22 cellular contexts compared by ENCODE assay signal in genomic region chr17:58086953-58087352, GRCh38. TPM values are rescaled to one million over a fixed set of nuclear protein-coding genes. Genes with fewer than 3 reads are reported as not detected.
DNase-seq lines count a peak whose midpoint lies in the region; ATAC-seq and TF ChIP-seq lines count a peak whose summit lies in the region.
"Had no signal": no experiment of that assay in that cellular context is flagged by ENCODE, and none has a peak within 500 bp of the region (broad histone marks: within the 10 kb centered on the region; RNA-seq: fewer than 3 reads in every experiment).

No MANE protein-coding gene starts in this region.

- H3K9me2 ChIP-seq in Loucy (replicated peaks; ENCODE audit: low read depth, low read length): no peaks in the 10 kb centered on the region
- H3K9me2 ChIP-seq in OCI-LY7 (ENCODE audit: insufficient read depth, low read length): no peaks in the 10 kb centered on the region

- peaks cover 60% of the 10 kb centered on the region for H3K4me1 Mint-ChIP-seq in activated T-cell treated with anti-CD3 and anti-CD28 coated beads, Interleukin-2, amount 50 U/mL, for 24 hours (ENCODE audit: low read depth)
- H3K4me1 Mint-ChIP-seq in osteocyte (ENCODE audit: unreplicated experiment): peaks cover 17% of the 10 kb centered on the region

- H3K27me3 ChIP-seq in Loucy (ENCODE audit: insufficient read depth, low read length, poor library complexity, severe bottlenecking) (peaks cover 3% of the 10 kb centered on the region), foreskin keratinocyte (no peaks in the 10 kb centered on the region)
- H3K27me3 ChIP-seq: MG63, neutrophil had no signal

- no peak overlapping the region for H3K4me3 Mint-ChIP-seq in activated T-cell treated with anti-CD3 and anti-CD28 coated beads, Interleukin-2, amount 50 U/mL, for 24 hours
- H3K4me3 Mint-ChIP-seq in osteocyte (ENCODE audit: unreplicated experiment): no peak overlapping the region

- H3K4me2 ChIP-seq in Loucy (ENCODE audit: low read depth, low read length, poor library complexity, severe bottlenecking): peak overlapping the region; percentile 93
- no peak overlapping the region for H3K4me2 ChIP-seq in OCI-LY7 (ENCODE audit: low read length)

- no peaks in the 10 kb centered on the region for H3K9me3 ChIP-seq in Loucy (ENCODE audit: insufficient read depth, low read depth, low read length)
- no peaks in the 10 kb centered on the region for H3K9me3 ChIP-seq in OCI-LY7 (ENCODE audit: low read length)
- H3K9me3 ChIP-seq: HAP-1, MG63, neutrophil had no signal

- H3K36me3 ChIP-seq in Loucy (ENCODE audit: insufficient read depth, low read length) (peaks cover 45% of the 10 kb centered on the region; the same call in 1 of the 2 replicates), OCI-LY7 (ENCODE audit: insufficient read depth, low read length) (peaks cover 72% of the 10 kb centered on the region)

- intact Hi-C loops in OCI-LY7 (cut with micrococcal nuclease; ENCODE audit: unreplicated experiment): no loop called here

- CTCF ChIA-PET in GM10248 (lab: Yijun Ruan, JAX): interaction anchor here (0.7 to 1.6 kb wide), 5 partner anchors 10 to 229 kb away, joined by 3 to 5 read pairs (median 4); no protein-coding TSS in a partner anchor
- CTCF ChIA-PET in OCI-LY7 (lab: Charles Lee; ENCODE audit: unreplicated experiment): no interaction called here

- POLR2A ChIA-PET in GM10248 (lab: Yijun Ruan, JAX) (no interaction called here), OCI-LY7 (lab: Charles Lee) (interaction anchor here (0.6 kb wide), 1 partner anchor 242 kb away, joined by 4 read pairs; no protein-coding TSS in a partner anchor)

- H3K4me1 ChIP-seq in Loucy (ENCODE audit: insufficient read depth, low read length, poor library complexity, severe bottlenecking): peaks cover 59% of the 10 kb centered on the region
- peaks cover 13% of the 10 kb centered on the region for H3K4me1 ChIP-seq in foreskin keratinocyte
- H3K4me1 ChIP-seq in OCI-LY7 (ENCODE audit: insufficient read depth, low read length, poor library complexity, severe bottlenecking): peaks cover 18% of the 10 kb centered on the region

- no peak for TF ChIP-seq CTCF in Loucy (conservative IDR thresholded peaks at IDR 0.05; ENCODE audit: low read length)
- TF ChIP-seq CTCF in fibroblast of the aortic adventitia (IDR thresholded peaks at IDR 0.05; ENCODE audit: insufficient read depth, low read length): no peak
- TF ChIP-seq CTCF in osteocyte (IDR thresholded peaks at IDR 0.05): no peak
- TF ChIP-seq CTCF in GM10248 (IDR thresholded peaks at IDR 0.05; ENCODE audit: control extremely low read depth, extremely low read depth, low read depth, missing control alignments): no peak
- no peak for TF ChIP-seq CTCF in foreskin keratinocyte (conservative IDR thresholded peaks at IDR 0.05)
- no peak for TF ChIP-seq CTCF in OCI-LY7 (conservative IDR thresholded peaks at IDR 0.05; ENCODE audit: low read length)

- H3K9ac ChIP-seq in Loucy (ENCODE audit: low read depth, low read length, poor library complexity, severe bottlenecking): peak overlapping the region; percentile 49

- no peak for DNase-seq in activated T-cell treated with anti-CD3 and anti-CD28 coated beads, Interleukin-2, amount 50 U/mL, for 24 hours
- no peak for DNase-seq in activated T-cell treated with anti-CD3 and anti-CD28 coated beads for 4 hours
- no peak for DNase-seq in fibroblast of the aortic adventitia (ENCODE audit: low read depth)
- DNase-seq in osteocyte (ENCODE audit: extremely low spot score, unreplicated experiment): peak; percentile 56
- DNase-seq in GM10248 (ENCODE audit: extremely low spot score): no peak
- no peak for DNase-seq in foreskin keratinocyte
- no peak for DNase-seq in OCI-LY7 (ENCODE audit: low spot score)
- DNase-seq: activated CD4-positive, alpha-beta T cell treated with anti-CD3 and anti-CD28 coated beads for 1 hour; activated naive CD4-positive, alpha-beta T cell treated with anti-CD3 and anti-CD28 coated beads, Interleukin-2, amount 50 U/mL, for 16 hours; GF-D8; mammary epithelial cell; MG63; NCI-H187; NCI-H345; retina; T1000 had no signal

- H2AFZ ChIP-seq in Loucy (ENCODE audit: low read length) (no peak overlapping the region), OCI-LY7 (ENCODE audit: low read length) (no peak overlapping the region)

- H3K27ac Mint-ChIP-seq in activated T-cell treated with anti-CD3 and anti-CD28 coated beads, Interleukin-2, amount 50 U/mL, for 24 hours: peak overlapping the region; percentile 88
- no peak overlapping the region for H3K27ac Mint-ChIP-seq in osteocyte (ENCODE audit: unreplicated experiment)

- no peaks in the 10 kb centered on the region for H3K9me3 Mint-ChIP-seq in activated T-cell treated with anti-CD3 and anti-CD28 coated beads, Interleukin-2, amount 50 U/mL, for 24 hours
- H3K9me3 Mint-ChIP-seq in osteocyte (ENCODE audit: unreplicated experiment): no peaks in the 10 kb centered on the region
- H3K9me3 Mint-ChIP-seq: IgD-negative memory B cell had no signal

- H3K79me2 ChIP-seq in Loucy (ENCODE audit: insufficient read depth, low read length): peaks cover 84% of the 10 kb centered on the region
- H3K79me2 ChIP-seq in OCI-LY7 (ENCODE audit: insufficient read depth, low read depth, low read length): peaks cover 57% of the 10 kb centered on the region

- H3K27ac ChIP-seq in foreskin keratinocyte: no peak overlapping the region
- H3K27ac ChIP-seq in OCI-LY7 (ENCODE audit: low read depth, low read length, poor library complexity, severe bottlenecking): no peak overlapping the region
- H3K27ac ChIP-seq: C4-2B, neutrophil, SK-N-MC had no signal

- H3K27me3 Mint-ChIP-seq in activated T-cell treated with anti-CD3 and anti-CD28 coated beads, Interleukin-2, amount 50 U/mL, for 24 hours: no peaks in the 10 kb centered on the region
- H3K27me3 Mint-ChIP-seq in osteocyte (ENCODE audit: unreplicated experiment): no peaks in the 10 kb centered on the region
- H3K27me3 Mint-ChIP-seq: IgD-negative memory B cell had no signal

- no TSS peak for BruUV-seq in OCI-LY7 (replicated peaks; lab: Mats Ljungman, UMichigan)

- H4K20me1 ChIP-seq in Loucy (ENCODE audit: insufficient read depth, low read length, poor library complexity, severe bottlenecking) (peaks cover 71% of the 10 kb centered on the region), OCI-LY7 (ENCODE audit: insufficient read depth, low read length) (peaks cover 42% of the 10 kb centered on the region)

- H3K36me3 Mint-ChIP-seq in activated T-cell treated with anti-CD3 and anti-CD28 coated beads, Interleukin-2, amount 50 U/mL, for 24 hours (ENCODE audit: low read depth): peaks cover 79% of the 10 kb centered on the region
- peaks cover 34% of the 10 kb centered on the region for H3K36me3 Mint-ChIP-seq in osteocyte (ENCODE audit: unreplicated experiment)

- H3F3A ChIP-seq in Loucy (ENCODE audit: low read depth): no peaks in the 10 kb centered on the region

- ATAC-seq in foreskin keratinocyte: no peak

- H3K4me3 ChIP-seq in Loucy (ENCODE audit: low read length, poor library complexity, severe bottlenecking) (peak overlapping the region; percentile 92), fibroblast of the aortic adventitia (ENCODE audit: low read depth, low read length) (peak overlapping the region; percentile 11), OCI-LY7 (ENCODE audit: low read depth, low read length, poor library complexity, severe bottlenecking) (no peak overlapping the region)
- H3K4me3 ChIP-seq: HAP-1, MG63, SK-N-MC had no signal

RNA-seq across cellular contexts. Expression of gene DYNLL2, which starts 3.7 kb away (rescaled TPM):
- 15.0 and 17.4 TPM in 2 replicates for total RNA-seq in fibroblast of the aortic adventitia (ENCODE audit: low replicate concordance)
- 18.8 and 20.5 TPM in 2 replicates for total RNA-seq in osteocyte
- total RNA-seq in foreskin keratinocyte: 24.3 and 26.4 TPM in 2 replicates
- polyA plus RNA-seq in foreskin keratinocyte: 21.4 and 23.6 TPM in 2 replicates
- 12.4 and 13.4 TPM in 2 replicates for total RNA-seq in OCI-LY7 (2014; rRNA removed; shearing (Covaris generic))
- 21.1 and 22.5 TPM in 2 replicates for total RNA-seq in OCI-LY7 (2022)
